ENCODE assay signal across 8 cellular contexts in genomic region chr16:87492721-87493554, GRCh38. TPM values are rescaled to one million over a fixed set of nuclear protein-coding genes. Genes with fewer than 3 reads are reported as not detected.
A peak's percentile ranks its signal among the peaks of the same experiment; 100 is the strongest.
DNase-seq lines count a peak whose midpoint lies in the region; ATAC-seq and TF ChIP-seq lines count a peak whose summit lies in the region.

TSS of gene ZCCHC14 (minus strand) at chr16:87493024. CDS start at chr16:87492238, 786 bp downstream.

- H3K27ac ChIP-seq in GM23338 (ENCODE audit: low read depth), result no peak within 1 kb of the TSS

- H3K4me3 ChIP-seq in GM23338 (peak within 1 kb of the TSS; percentile 65), foreskin fibroblast (ENCODE audit: low read depth in 1 of 2, low read length in 2 of 2) (peak within 1 kb of the TSS; percentile 55 to 73)

- H3K4me2 ChIP-seq in GM23338, result peak within 1 kb of the TSS; percentile 83

- H3K27me3 Mint-ChIP-seq in GM23338 (ENCODE audit: insufficient read depth, low read depth, poor library complexity) (peaks cover 16% of the 10 kb centered on the region), neural crest cell (ENCODE audit: low read depth) (no peaks in the 10 kb centered on the region)
- peaks cover 40% of the 10 kb centered on the region for H3K27me3 Mint-ChIP-seq in stimulated activated naive CD8-positive, alpha-beta T cell treated with anti-CD3 and anti-CD28 coated beads, Interleukin-15, amount 100 ng/mL, for 72 hours

- H3K27ac Mint-ChIP-seq in GM23338, result peak within 1 kb of the TSS; percentile 88
- peak within 1 kb of the TSS; percentile 95 for H3K27ac Mint-ChIP-seq in neural crest cell (ENCODE audit: unreplicated experiment)
- H3K27ac Mint-ChIP-seq in stimulated activated naive CD8-positive, alpha-beta T cell treated with anti-CD3 and anti-CD28 coated beads, Interleukin-15, amount 100 ng/mL, for 72 hours, result peak within 1 kb of the TSS; percentile 57 to 74

- H3K9me2 ChIP-seq in GM23338 (ENCODE audit: insufficient read depth), result no peaks in the 10 kb centered on the region

- no peaks in the 10 kb centered on the region for H3K36me3 ChIP-seq in GM23338 (ENCODE audit: insufficient read depth)

- H3K79me2 ChIP-seq in GM23338 (replicated peaks; ENCODE audit: insufficient read depth), result peaks cover 30% of the 10 kb centered on the region

- peak; percentile 84 for ATAC-seq in GM23338
- ATAC-seq in stimulated activated naive CD8-positive, alpha-beta T cell treated with anti-CD3 and anti-CD28 coated beads, Interleukin-15, amount 100 ng/mL, for 72 hours, result peak; percentile 82

- H3K9me3 Mint-ChIP-seq in GM23338 (no peaks in the 10 kb centered on the region; the same call in 2 of the 3 replicates), neural crest cell (no peaks in the 10 kb centered on the region)
- H3K9me3 Mint-ChIP-seq in stimulated activated naive CD8-positive, alpha-beta T cell treated with anti-CD3 and anti-CD28 coated beads, Interleukin-15, amount 100 ng/mL, for 72 hours, result no peaks in the 10 kb centered on the region

- DNase-seq in EL, result peak; percentile 98
- DNase-seq in GM23338 (ENCODE audit: low spot score), result peak; percentile 99
- DNase-seq in LoVo (ENCODE audit: low spot score), result peak; percentile 97
- DNase-seq in SHP77 (lab: John Stamatoyannopoulos, UW), result peak; percentile 97 to 99
- DNase-seq in activated gamma-delta T cell treated with Interleukin-2 at 50 U/mL for 16 hours, result peak; percentile 99
- DNase-seq in foreskin fibroblast, result peak; percentile 99 to 100
- DNase-seq in neural crest cell (ENCODE audit: low read depth, low spot score), result peak; percentile 99
- DNase-seq in stimulated activated naive CD8-positive, alpha-beta T cell treated with anti-CD3 and anti-CD28 coated beads, Interleukin-15, amount 100 ng/mL, for 72 hours, result peak; percentile 99

- H2AFZ ChIP-seq in GM23338, result peak within 1 kb of the TSS; percentile 90; the same call in 1 of the 2 replicates

- peaks cover 31% of the 10 kb centered on the region for H4K20me1 ChIP-seq in GM23338 (replicated peaks; ENCODE audit: insufficient read depth)

- peaks cover 19% of the 10 kb centered on the region for H3K4me1 ChIP-seq in GM23338 (ENCODE audit: insufficient read depth)

- H3K4me1 Mint-ChIP-seq in GM23338, result peaks cover 41% of the 10 kb centered on the region
- H3K4me1 Mint-ChIP-seq in neural crest cell, result peaks cover 32% of the 10 kb centered on the region
- peaks cover 79% of the 10 kb centered on the region for H3K4me1 Mint-ChIP-seq in stimulated activated naive CD8-positive, alpha-beta T cell treated with anti-CD3 and anti-CD28 coated beads, Interleukin-15, amount 100 ng/mL, for 72 hours

- H3K27me3 ChIP-seq in GM23338 (ENCODE audit: insufficient read depth), result peaks cover 14% of the 10 kb centered on the region

- H3K4me3 Mint-ChIP-seq in GM23338 (peak within 1 kb of the TSS; percentile 75), neural crest cell (peak within 1 kb of the TSS; percentile 93)
- H3K4me3 Mint-ChIP-seq in stimulated activated naive CD8-positive, alpha-beta T cell treated with anti-CD3 and anti-CD28 coated beads, Interleukin-15, amount 100 ng/mL, for 72 hours, result peak within 1 kb of the TSS; percentile 91 to 97

- no peaks in the 10 kb centered on the region for H3F3A ChIP-seq in GM23338 (replicated peaks; ENCODE audit: low read depth)

- TF ChIP-seq CTCF in GM23338 (conservative IDR thresholded peaks at IDR 0.05; ENCODE audit: low read depth in 2 of 2), result no peak
- no peak for TF ChIP-seq CTCF in foreskin fibroblast (IDR thresholded peaks at IDR 0.05; ENCODE audit: low read depth, low read length)
- no peak for TF ChIP-seq CTCF in neural crest cell (conservative IDR thresholded peaks at IDR 0.05)

- H3K36me3 Mint-ChIP-seq in GM23338 (ENCODE audit: low read depth), result peaks cover 3% of the 10 kb centered on the region; the same call in 2 of the 3 replicates
- H3K36me3 Mint-ChIP-seq in neural crest cell (ENCODE audit: low read depth), result no peaks in the 10 kb centered on the region

TF ChIP-seq in GM23338, 12 proteins besides CTCF, POLR2A, EP300 and RAD21:
- TF ChIP-seq ZNF331 (CRISPR knock-in tag; IDR thresholded peaks at IDR 0.05; ENCODE audit: low read depth) (no peak), POLR2AphosphoS5 (IDR thresholded peaks at IDR 0.05; ENCODE audit: low read depth) (peak; percentile 65; the same call in 1 of the 2 replicates), CREB1 (CRISPR knock-in tag; IDR thresholded peaks at IDR 0.05; ENCODE audit: low read depth) (peak; percentile 83)
TF ChIP-seq in GM23338: peak in this region for 2.

RNA-seq across cellular contexts. Expression of gene ZCCHC14, which starts in this region (rescaled TPM):
- total RNA-seq in GM23338 (2014; rRNA removed; shearing (Covaris generic)), result 22.4 and 31.2 TPM in 2 replicates
- polyA plus RNA-seq in GM23338 (2016; fragmentation: Nextera tagmentation; extraction: Ambion mirVana), result 6.8 and 7.6 TPM in 2 replicates
- total RNA-seq in neural crest cell, result 45.5 and 46.9 TPM in 2 replicates
